Comparison of ENCODE assay signal across 8 cellular contexts in genomic region chrX:77785400-77785745, GRCh38. TPM values are rescaled to one million over a fixed set of nuclear protein-coding genes. Genes with fewer than 3 reads are reported as not detected.
DNase-seq lines count a peak whose midpoint lies in the region; ATAC-seq, FAIRE-seq and TF ChIP-seq lines count a peak whose summit lies in the region.

No MANE protein-coding gene starts in this region.

- peak overlapping the region; percentile 99 for H3K4me3 Mint-ChIP-seq in MCF 10A (ENCODE audit: unreplicated experiment)

- peak overlapping the region; percentile 85 for H3K4me2 ChIP-seq in keratinocyte (ENCODE audit: control insufficient read depth, extremely low read depth, insufficient read depth, low read depth, low read length)

- no peaks in the 10 kb centered on the region for H3K9me3 Mint-ChIP-seq in MCF 10A (ENCODE audit: unreplicated experiment)

- POLR2A ChIA-PET in MCF 10A (lab: Yijun Ruan, JAX) = interaction anchor here (0.7 to 2.3 kb wide), 3 partner anchors 41 to 114 kb away, joined by 4 to 13 read pairs (median 11); partner anchors contain the start of genes COX7B and MAGT1

- H3K27me3 Mint-ChIP-seq in MCF 10A (ENCODE audit: insufficient read depth, unreplicated experiment) = no peaks in the 10 kb centered on the region

- intact Hi-C loops in MCF 10A (cut with micrococcal nuclease) = loop anchor here (10.0 kb wide), 1 partner anchor 121 kb away; no protein-coding TSS in a partner anchor

- CTCF ChIA-PET in MCF 10A (lab: Yijun Ruan, JAX) = no interaction called here

- H3K36me3 ChIP-seq in keratinocyte (ENCODE audit: control insufficient read depth in 2 of 2, extremely low read depth in 1 of 2, insufficient read depth in 2 of 2, low read length in 2 of 2) = peaks cover 0 to 1% of the 10 kb centered on the region in 2 experiments

- peak; percentile 38 for DNase-seq in NCI-H146 (lab: John Stamatoyannopoulos, UW)
- no peak for DNase-seq in NCI-H146 treated with DMSO at 0.1 percent for 48 hours (lab: John Stamatoyannopoulos, UW; ENCODE audit: unreplicated experiment)
- DNase-seq in NCI-H460 (ENCODE audit: extremely low read depth, low read depth) = peak; percentile 22
- DNase-seq in MCF 10A (ENCODE audit: unreplicated experiment) = peak; percentile 40
- DNase-seq in keratinocyte (ENCODE audit: low read depth, low spot score) = no peak
- DNase-seq in substantia nigra (lab: John Stamatoyannopoulos, UW) = peak in 22 of 49 donors; percentile 1 to 50 (median 18)

- no TSS peak for BruUV-seq in MCF 10A (replicated peaks; lab: Mats Ljungman, UMichigan)

- no peak for FAIRE-seq in keratinocyte (lab: Jason Lieb, UNC)

- H3K4me1 Mint-ChIP-seq in MCF 10A (ENCODE audit: insufficient read depth, unreplicated experiment) = no peaks in the 10 kb centered on the region

- peak overlapping the region; percentile 91 for H3K9ac ChIP-seq in keratinocyte (ENCODE audit: control insufficient read depth, extremely low read depth, insufficient read depth, low read length)

- ATAC-seq in GM21717 (IDR thresholded peaks at IDR 0.05; ENCODE audit: unreplicated experiment) (no peak), HG03108 (IDR thresholded peaks at IDR 0.05; ENCODE audit: unreplicated experiment) (no peak)

- H3K9me1 ChIP-seq in keratinocyte (ENCODE audit: control insufficient read depth, extremely low read depth, insufficient read depth, low read length) = peaks cover 2% of the 10 kb centered on the region

- peak overlapping the region; percentile 65 to 76 (median 68) for H3K4me3 ChIP-seq in keratinocyte (ENCODE audit: control insufficient read depth in 2 of 3, extremely low read depth in 1 of 3, insufficient read depth in 2 of 3, low read depth in 1 of 3, low read length in 3 of 3)

- H2AFZ ChIP-seq in keratinocyte (ENCODE audit: control insufficient read depth, low read length) = no peak overlapping the region

- H3K9me3 ChIP-seq in keratinocyte (ENCODE audit: control insufficient read depth, low read depth, low read length) = no peaks in the 10 kb centered on the region

- peaks cover 55% of the 10 kb centered on the region for H3K79me2 ChIP-seq in keratinocyte (ENCODE audit: control insufficient read depth, insufficient read depth, low read length)

- dilution Hi-C loops in keratinocyte (cut with MboI; ENCODE audit: extremely low pct_ligation_motif_present, low sequenced_read_pairs) = no loop called here

- no peaks in the 10 kb centered on the region for H3K36me3 Mint-ChIP-seq in MCF 10A (ENCODE audit: insufficient read depth, unreplicated experiment)

- H4K20me1 ChIP-seq in keratinocyte (ENCODE audit: control insufficient read depth, extremely low read depth, insufficient read depth, low read length) = peaks cover 5% of the 10 kb centered on the region

- H3K4me1 ChIP-seq in keratinocyte (ENCODE audit: control insufficient read depth, extremely low read depth, insufficient read depth, low read length) = peaks cover 7% of the 10 kb centered on the region

- peak overlapping the region; percentile 100 for H3K27ac Mint-ChIP-seq in MCF 10A (ENCODE audit: low read depth, unreplicated experiment)

- no peaks in the 10 kb centered on the region for H3K27me3 ChIP-seq in keratinocyte (ENCODE audit: control insufficient read depth, extremely low read depth, insufficient read depth, low read length)

- H3K27ac ChIP-seq in keratinocyte (ENCODE audit: control insufficient read depth, insufficient read depth, low read length) (peak overlapping the region; percentile 93), substantia nigra (ENCODE audit: low read depth, low read length, poor library complexity, severe bottlenecking) (peak overlapping the region; percentile 45)

- no peak for TF ChIP-seq CTCF in MCF 10A (IDR thresholded peaks at IDR 0.05; ENCODE audit: unreplicated experiment)
- no peak for TF ChIP-seq CTCF in keratinocyte (optimal IDR thresholded peaks at IDR 0.05 in 1 of 3, IDR thresholded peaks at IDR 0.05 in 1 of 3, conservative IDR thresholded peaks at IDR 0.05 in 1 of 3; ENCODE audit: extremely low read depth in 1 of 3, insufficient read depth in 2 of 3, low read length in 3 of 3)

RNA-seq across cellular contexts. Expression of gene ATRX, which starts 0.6 kb away (rescaled TPM):
- total RNA-seq in NCI-H460 (2014; rRNA removed; shearing (Covaris generic)) = 46.0 and 60.4 TPM in 2 replicates
- 35.1 and 45.1 TPM in 2 replicates for polyA plus RNA-seq in NCI-H460 (2014; cell fraction: nucleus; rRNA removed)
- total RNA-seq in MCF 10A (2022) = 57.3 and 70.2 TPM in 2 replicates
- polyA plus RNA-seq in keratinocyte = 23.1 to 31.3 TPM (median 30.1 TPM) in 3 replicates
- polyA plus RNA-seq in keratinocyte (2011; ENCODE audit: low read depth) = 78.1 TPM
- 12.6 and 22.6 TPM in 2 replicates for polyA plus RNA-seq in keratinocyte (2011; cell fraction: cytosol; rRNA removed)
- 54.4 and 68.5 TPM in 2 replicates for polyA plus RNA-seq in keratinocyte (2011; cell fraction: nucleus; rRNA removed)
- polyA plus RNA-seq in keratinocyte (2012; ENCODE audit: low replicate concordance) = 22.9 and 27.0 TPM in 2 replicates
- 19.1 to 82.0 TPM (median 37.9 TPM) in 3 replicates for polyA minus RNA-seq in keratinocyte
- 55.2 TPM for polyA minus RNA-seq in keratinocyte (2011; cell fraction: cytosol; rRNA and poly(A)+ RNA removed)
- polyA minus RNA-seq in keratinocyte (2011; cell fraction: nucleus; rRNA and poly(A)+ RNA removed) = 61.2 and 152 TPM in 2 replicates

Comparison
In these comparisons a context has a peak if more than half of its experiments do, and no peak if none do; other contexts are left out.
1. DNase-seq: peak in NCI-H146 (single experiment), NCI-H460 (single experiment) and MCF 10A (single experiment); none in NCI-H146 treated with DMSO at 0.1 percent for 48 hours (single experiment) and keratinocyte (single experiment).